ENCODE assay signal across 31 cellular contexts in the genomic region with DNA sequence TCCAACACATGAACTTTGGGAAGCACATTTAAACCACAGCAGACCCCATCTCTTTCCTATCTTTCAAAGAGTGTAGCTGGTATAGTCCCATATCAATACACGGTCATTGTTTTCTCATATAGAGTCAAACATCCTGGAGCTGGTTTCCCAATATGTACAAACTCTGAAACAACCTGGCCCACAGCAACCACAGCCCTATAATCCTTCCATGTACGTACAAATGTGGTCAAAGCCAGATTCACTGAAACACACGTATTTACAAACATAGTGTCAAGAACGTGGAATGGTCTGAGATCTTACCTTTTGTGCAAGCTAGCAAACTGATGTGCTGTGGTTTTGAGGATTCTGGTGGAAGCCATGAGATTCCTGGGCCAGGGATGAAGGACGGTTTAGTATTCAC.
"Had no signal": no experiment of that assay in that cellular context is flagged by ENCODE, and none has a peak within 500 bp of the region (broad histone marks: within the 10 kb centered on the region; RNA-seq: fewer than 3 reads in every experiment).

No MANE protein-coding gene starts in this region.

- H3K27me3 Mint-ChIP-seq: activated naive CD8-positive, alpha-beta T cell; activated T-helper 17 cell treated with anti-CD3 and anti-CD28 coated beads, Interleukin-2, amount 50 U/mL, for 72 hours had no signal

- ATAC-seq: activated CD4-positive, CD25-positive, alpha-beta regulatory T cell treated with anti-CD3 and anti-CD28 coated beads, Interleukin-2, amount 50 U/mL, for 24 hours; activated CD8-positive, alpha-beta memory T cell treated with anti-CD3 and anti-CD28 coated beads, Interleukin-2, amount 10 ng/mL, durations not matched to agents 7 days and 5 days; activated CD8-positive, alpha-beta T cell treated with anti-CD3 and anti-CD28 coated beads, Interleukin-2, amount 10 ng/mL, durations not matched to agents 7 days and 5 days; activated T-helper 17 cell treated with anti-CD3 and anti-CD28 coated beads, Interleukin-2, amount 50 U/mL, for 72 hours; body of pancreas; effector memory CD8-positive, alpha-beta T cell; gastroesophageal sphincter; T-helper 17 cell had no signal

- H3K4me1 ChIP-seq: body of pancreas had no signal

- H3K9me3 ChIP-seq: body of pancreas, esophagus muscularis mucosa, gastroesophageal sphincter had no signal

- H3K4me3 Mint-ChIP-seq: activated B cell treated with CpG ODN at 0.5 μM for 24 hours; activated CD4-positive, alpha-beta memory T cell treated with anti-CD3 and anti-CD28 coated beads for 36 hours; activated CD4-positive, alpha-beta T cell treated with anti-CD3 and anti-CD28 coated beads, Interleukin-2, amount 10 ng/mL, durations not matched to agents 24 days and 14 days; activated CD8-positive, alpha-beta memory T cell treated with anti-CD3 and anti-CD28 coated beads, Interleukin-2, amount 10 ng/mL, durations not matched to agents 7 days and 5 days; activated CD8-positive, alpha-beta T cell treated with anti-CD3 and anti-CD28 coated beads, Interleukin-2, amount 10 ng/mL, durations not matched to agents 7 days and 5 days; activated naive CD8-positive, alpha-beta T cell; activated T-cell treated with anti-CD3 and anti-CD28 coated beads, Interleukin-2, amount 50 U/mL, for 24 hours; activated T-helper 17 cell treated with anti-CD3 and anti-CD28 coated beads, Interleukin-2, amount 50 U/mL, for 72 hours; effector memory CD8-positive, alpha-beta T cell; T-helper 17 cell; T-helper 2 cell treated with Interferon-gamma antibody and Interleukin-4, amounts not matched to agents 5 μg/mL and 100 μg/mL, for 36 hours had no signal

- H3K36me3 Mint-ChIP-seq: activated CD4-positive, alpha-beta memory T cell treated with anti-CD3 and anti-CD28 coated beads for 36 hours; activated CD8-positive, alpha-beta memory T cell treated with anti-CD3 and anti-CD28 coated beads, Interleukin-2, amount 10 ng/mL, durations not matched to agents 7 days and 5 days; activated naive CD8-positive, alpha-beta T cell had no signal

- H3K9me3 Mint-ChIP-seq: activated B cell treated with CpG ODN at 0.5 μM for 24 hours; activated CD4-positive, alpha-beta memory T cell treated with anti-CD3 and anti-CD28 coated beads for 36 hours; activated CD4-positive, alpha-beta T cell treated with anti-CD3 and anti-CD28 coated beads, Interleukin-2, amount 10 ng/mL, durations not matched to agents 24 days and 14 days; activated T-cell treated with anti-CD3 and anti-CD28 coated beads, Interleukin-2, amount 50 U/mL, for 24 hours; activated T-helper 17 cell treated with anti-CD3 and anti-CD28 coated beads, Interleukin-2, amount 50 U/mL, for 72 hours; effector memory CD8-positive, alpha-beta T cell; T-helper 2 cell treated with Interferon-gamma antibody and Interleukin-4, amounts not matched to agents 5 μg/mL and 100 μg/mL, for 36 hours had no signal

- H3K27ac ChIP-seq: body of pancreas, esophagus muscularis mucosa, gastroesophageal sphincter, WERI-Rb-1 had no signal

- H3K36me3 ChIP-seq: esophagus muscularis mucosa, gastroesophageal sphincter, WERI-Rb-1 had no signal

- H3K4me1 Mint-ChIP-seq: activated T-helper 17 cell treated with anti-CD3 and anti-CD28 coated beads, Interleukin-2, amount 50 U/mL, for 72 hours had no signal

- H3K4me3 ChIP-seq: body of pancreas, esophagus muscularis mucosa, gastroesophageal sphincter had no signal

- H3K27ac Mint-ChIP-seq: activated B cell treated with CpG ODN at 0.5 μM for 24 hours; activated CD4-positive, alpha-beta memory T cell treated with anti-CD3 and anti-CD28 coated beads for 36 hours; activated CD4-positive, alpha-beta T cell treated with anti-CD3 and anti-CD28 coated beads, Interleukin-2, amount 10 ng/mL, durations not matched to agents 24 days and 14 days; activated CD8-positive, alpha-beta memory T cell treated with anti-CD3 and anti-CD28 coated beads, Interleukin-2, amount 10 ng/mL, durations not matched to agents 7 days and 5 days; activated CD8-positive, alpha-beta T cell treated with anti-CD3 and anti-CD28 coated beads, Interleukin-2, amount 10 ng/mL, durations not matched to agents 7 days and 5 days; activated naive CD8-positive, alpha-beta T cell; activated T-cell treated with anti-CD3 and anti-CD28 coated beads, Interleukin-2, amount 50 U/mL, for 24 hours; activated T-helper 17 cell treated with anti-CD3 and anti-CD28 coated beads, Interleukin-2, amount 50 U/mL, for 72 hours; effector memory CD8-positive, alpha-beta T cell; T-helper 17 cell; T-helper 2 cell treated with Interferon-gamma antibody and Interleukin-4, amounts not matched to agents 5 μg/mL and 100 μg/mL, for 36 hours had no signal

- H3K27me3 ChIP-seq: body of pancreas, esophagus muscularis mucosa, gastroesophageal sphincter had no signal

- DNase-seq: activated B cell treated with CpG ODN at 0.5 μM for 24 hours; activated CD4-positive, alpha-beta memory T cell treated with anti-CD3 and anti-CD28 coated beads for 36 hours; activated CD4-positive, alpha-beta T cell treated with anti-CD3 and anti-CD28 coated beads, Interleukin-2, amount 10 ng/mL, durations not matched to agents 24 days and 14 days; activated CD8-positive, alpha-beta memory T cell treated with anti-CD3 and anti-CD28 coated beads, Interleukin-2, amount 10 ng/mL, durations not matched to agents 7 days and 5 days; activated CD8-positive, alpha-beta memory T cell treated with anti-CD3 and anti-CD28 coated beads, Interleukin-2, amount 50 U/mL, for 4 hours; activated CD8-positive, alpha-beta T cell treated with anti-CD3 and anti-CD28 coated beads, Interleukin-2, amount 10 ng/mL, durations not matched to agents 7 days and 5 days; activated effector memory CD4-positive, alpha-beta T cell treated with Interleukin-2 at 50 U/mL for 16 hours; activated gamma-delta T cell treated with Interleukin-2 at 50 U/mL for 16 hours; activated naive CD4-positive, alpha-beta T cell treated with anti-CD3 and anti-CD28 coated beads, Interleukin-2, amount 50 U/mL, for 16 hours; activated naive CD4-positive, alpha-beta T cell treated with Interleukin-2 at 50 U/mL for 16 hours; activated T-cell treated with anti-CD3 and anti-CD28 coated beads, Interleukin-2, amount 50 U/mL, for 24 hours; amygdala; aorta; body of pancreas; caudate nucleus; cortex of kidney; dermis blood vessel endothelial cell; effector CD4-positive, alpha-beta T cell; effector memory CD8-positive, alpha-beta T cell; erythroblast; foreskin melanocyte; T-helper 1 cell; T-helper 17 cell; T1000; WERI-Rb-1 had no signal
